Comparison of ENCODE assay signal across 14 cellular contexts in the genomic region with DNA sequence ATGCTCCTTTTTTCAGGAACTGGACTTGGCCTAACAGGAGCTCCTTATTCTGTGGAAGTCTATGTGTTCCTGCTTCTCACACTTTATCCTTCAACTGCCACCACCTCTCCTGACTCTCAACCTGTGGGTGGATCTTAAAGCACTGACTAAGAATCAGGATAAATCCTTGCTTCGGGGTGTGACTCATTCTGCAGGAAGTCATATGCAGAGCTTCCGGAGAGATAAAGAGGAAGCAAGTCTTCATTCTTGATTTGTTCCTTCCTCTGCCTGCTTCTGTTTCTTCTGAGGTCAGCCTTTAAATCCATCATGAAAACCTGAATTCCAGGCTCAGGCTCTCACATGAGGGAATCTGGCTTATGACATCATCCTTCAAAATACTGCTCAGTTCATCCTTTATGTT.
DNase-seq lines count a peak whose midpoint lies in the region; ATAC-seq and TF ChIP-seq lines count a peak whose summit lies in the region.
"Had no signal": no experiment of that assay in that cellular context is flagged by ENCODE, and none has a peak within 500 bp of the region (broad histone marks: within the 10 kb centered on the region; RNA-seq: fewer than 3 reads in every experiment).

No MANE protein-coding gene starts in this region.

- H3K36me3 Mint-ChIP-seq in effector memory CD8-positive, alpha-beta T cell (ENCODE audit: insufficient read depth), result no peaks in the 10 kb centered on the region

- WGBS in mesendoderm (ENCODE audit: extremely low coverage, insufficient coverage, low lambda C conversion rate), result no CpG with 5 or more reads among the region's 2 CpGs

- H3K4me2 ChIP-seq in mesendoderm (ENCODE audit: low read length), result no peak overlapping the region

- no peaks in the 10 kb centered on the region for H3K79me2 ChIP-seq in mesendoderm (ENCODE audit: control insufficient read depth, insufficient read depth, low read length)

- no peak overlapping the region for H3K4me3 Mint-ChIP-seq in effector memory CD8-positive, alpha-beta T cell
- H3K4me3 Mint-ChIP-seq: activated CD4-positive, alpha-beta T cell treated with anti-CD3 and anti-CD28 coated beads for 36 hours had no signal

- no peak overlapping the region for H3K9ac ChIP-seq in mesendoderm (ENCODE audit: low read length)

- in situ Hi-C loops in astrocyte of the spinal cord (cut with HindIII; ENCODE audit: low sequenced_read_pairs), result no loop called here

- H3K4ac ChIP-seq in mesendoderm (ENCODE audit: low read depth, low read length), result no peak overlapping the region

- TF ChIP-seq POLR2A in NB4 (IDR thresholded peaks at IDR 0.05; ENCODE audit: extremely low read depth, insufficient read length), result no peak

- H3K27ac ChIP-seq in mesendoderm (ENCODE audit: low read depth, low read length), result no peak overlapping the region
- H3K27ac ChIP-seq: left ventricle myocardium inferior, SJSA1 had no signal

- no peak overlapping the region for H2BK5ac ChIP-seq in mesendoderm (ENCODE audit: low read length)

- no peaks in the 10 kb centered on the region for H3K36me3 ChIP-seq in mesendoderm (ENCODE audit: control insufficient read depth, insufficient read depth, low read length)
- H3K36me3 ChIP-seq: left ventricle myocardium inferior, SJSA1 had no signal

- no peak overlapping the region for H2BK120ac ChIP-seq in mesendoderm (ENCODE audit: low read depth, low read length)

- H3K9me3 Mint-ChIP-seq in effector memory CD8-positive, alpha-beta T cell, result peaks cover 4 to 18% of the 10 kb centered on the region in 2 donors

- no peak overlapping the region for H2BK15ac ChIP-seq in mesendoderm (replicated peaks; ENCODE audit: low read depth)

- H3K27ac Mint-ChIP-seq in effector memory CD8-positive, alpha-beta T cell, result no peak overlapping the region
- H3K27ac Mint-ChIP-seq: activated CD4-positive, alpha-beta T cell treated with anti-CD3 and anti-CD28 coated beads for 36 hours had no signal

- H3K23ac ChIP-seq in mesendoderm (ENCODE audit: low read length), result no peak overlapping the region

- H4K5ac ChIP-seq in mesendoderm (ENCODE audit: low read length), result no peak overlapping the region

- peak; percentile 28 for DNase-seq in NB4 (ENCODE audit: low read depth)
- DNase-seq in astrocyte of the spinal cord (ENCODE audit: low read depth, low spot score), result peak; percentile 10
- DNase-seq in mesendoderm, result peak; percentile 84
- no peak for DNase-seq in effector memory CD8-positive, alpha-beta T cell
- DNase-seq in germinal center (ENCODE audit: low spot score), result no peak
- no peak for DNase-seq in NK-92 treated with Interleukin-12 subunit alpha and Interleukin-12 subunit beta, amount 100 ng/mL, for 24 hours (lab: John Stamatoyannopoulos, UW)
- DNase-seq in NCI-H1930 (lab: John Stamatoyannopoulos, UW), result no peak
- DNase-seq: activated CD4-positive, alpha-beta T cell treated with anti-CD3 and anti-CD28 coated beads for 36 hours; activated naive CD4-positive, alpha-beta T cell treated with Interleukin-2 at 50 U/mL for 16 hours; left ventricle myocardium inferior; NCI-H226; occipital lobe had no signal

- peak; percentile 68 for ATAC-seq in GM18511 (IDR thresholded peaks at IDR 0.05; ENCODE audit: unreplicated experiment)
- ATAC-seq in effector memory CD8-positive, alpha-beta T cell (replicated peaks), result no peak
- ATAC-seq: activated CD4-positive, alpha-beta T cell treated with anti-CD3 and anti-CD28 coated beads for 36 hours had no signal

- H3K4me1 Mint-ChIP-seq in effector memory CD8-positive, alpha-beta T cell (ENCODE audit: low read depth in 2 of 2), result no peaks in the 10 kb centered on the region
- H3K4me1 Mint-ChIP-seq: activated CD4-positive, alpha-beta T cell treated with anti-CD3 and anti-CD28 coated beads for 36 hours had no signal

- H2AK5ac ChIP-seq in mesendoderm (ENCODE audit: low read length), result no peak overlapping the region

- no peak overlapping the region for H4K8ac ChIP-seq in mesendoderm (ENCODE audit: low read depth, low read length)

- H3K4me3 ChIP-seq in NB4 (ENCODE audit: low read depth, low read length), result no peak overlapping the region
- H3K4me3 ChIP-seq in astrocyte of the spinal cord (ENCODE audit: low read depth, low read length), result no peak overlapping the region
- no peak overlapping the region for H3K4me3 ChIP-seq in mesendoderm (ENCODE audit: low read length)
- H3K4me3 ChIP-seq: left ventricle myocardium inferior, SJSA1 had no signal

- no peaks in the 10 kb centered on the region for H3K27me3 ChIP-seq in mesendoderm (ENCODE audit: insufficient read depth, low read length, poor library complexity)
- H3K27me3 ChIP-seq: SJSA1 had no signal

- H3K79me1 ChIP-seq in mesendoderm (ENCODE audit: low read length), result no peaks in the 10 kb centered on the region

- no peaks in the 10 kb centered on the region for H3K4me1 ChIP-seq in mesendoderm (ENCODE audit: control insufficient read depth, low read depth, low read length)
- H3K4me1 ChIP-seq: left ventricle myocardium inferior, SJSA1 had no signal

- no peak overlapping the region for H3K56ac ChIP-seq in mesendoderm (ENCODE audit: low read length)

- no peaks in the 10 kb centered on the region for H3K27me3 Mint-ChIP-seq in effector memory CD8-positive, alpha-beta T cell
- H3K27me3 Mint-ChIP-seq: activated CD4-positive, alpha-beta T cell treated with anti-CD3 and anti-CD28 coated beads for 36 hours had no signal

- no peak overlapping the region for H3K18ac ChIP-seq in mesendoderm (ENCODE audit: low read length)

- TF ChIP-seq CTCF in NB4 (IDR thresholded peaks at IDR 0.05; ENCODE audit: low read depth, low read length) (no peak), astrocyte of the spinal cord (IDR thresholded peaks at IDR 0.05; ENCODE audit: low read depth, low read length) (no peak)

Comparison
In these comparisons a context has a peak if more than half of its experiments do, and no peak if none do; other contexts are left out.
1. DNase-seq: peak in NB4 (single experiment), astrocyte of the spinal cord (single experiment) and mesendoderm (single experiment); none in effector memory CD8-positive, alpha-beta T cell (0 of 3), germinal center (single experiment), NK-92 treated with Interleukin-12 subunit alpha and Interleukin-12 subunit beta, amount 100 ng/mL, for 24 hours (single experiment) and NCI-H1930 (0 of 2).